1 cellular context compared by ENCODE assay signal in genomic region chr2:241801611-241802420, GRCh38.
TF ChIP-seq lines count a peak whose summit lies in the region.

No MANE protein-coding gene starts in this region.

TF ChIP-seq in K562, 482 proteins besides CTCF, POLR2A, EP300 and RAD21 (continued from another document):
- TF ChIP-seq GTF3C2 (IDR thresholded peaks at IDR 0.05; ENCODE audit: borderline replicate concordance, extremely low read depth, insufficient read length) (no peak), NCOA1 (IDR thresholded peaks at IDR 0.05; ENCODE audit: low read depth) (no peak), MXD1 (CRISPR knock-in tag; IDR thresholded peaks at IDR 0.05; ENCODE audit: borderline replicate concordance, poor library complexity, severe bottlenecking) (no peak), KAT7 (CRISPR knock-in tag; IDR thresholded peaks at IDR 0.05; ENCODE audit: borderline replicate concordance) (0 out of 2 replicates have a peak, but pooled peaks have one; percentile 52), ZNF121 (CRISPR knock-in tag; conservative IDR thresholded peaks at IDR 0.05) (no peak), RNF219 (CRISPR knock-in tag; IDR thresholded peaks at IDR 0.05) (no peak), HEY1 (CRISPR knock-in tag; IDR thresholded peaks at IDR 0.05; ENCODE audit: borderline replicate concordance) (no peak), THRAP3 (IDR thresholded peaks at IDR 0.05; ENCODE audit: borderline replicate concordance) (no peak), MLX (CRISPR knock-in tag; conservative IDR thresholded peaks at IDR 0.05) (no peak), TBP (optimal IDR thresholded peaks at IDR 0.05; ENCODE audit: low read depth, low read length) (peak; percentile 14), ZBTB33 (CRISPR knock-in tag; IDR thresholded peaks at IDR 0.05) (peak; percentile 43; the same call in 1 of the 2 replicates), ZNF512 (tag; IDR thresholded peaks at IDR 0.05) (no peak), MAZ (CRISPR knock-in tag; conservative IDR thresholded peaks at IDR 0.05 in 1 of 2, IDR thresholded peaks at IDR 0.05 in 1 of 2) (peak in 1 of 2 experiments; percentile 23; a peak in 1 of 4 replicates), ZNF282 (CRISPR knock-in tag; IDR thresholded peaks at IDR 0.05) (no peak), ZNF592 (IDR thresholded peaks at IDR 0.05) (0 out of 2 replicates have a peak, but pooled peaks have one; percentile 38), NR2C2 (CRISPR knock-in tag; IDR thresholded peaks at IDR 0.05) (no peak), NR2C2 (tag; IDR thresholded peaks at IDR 0.05) (no peak), NCOA6 (IDR thresholded peaks at IDR 0.05) (no peak), GATAD2A (IDR thresholded peaks at IDR 0.05) (no peak), SP1 (CRISPR knock-in tag; IDR thresholded peaks at IDR 0.05) (no peak), ZBTB12 (CRISPR knock-in tag; IDR thresholded peaks at IDR 0.05) (no peak), RNF2 (IDR thresholded peaks at IDR 0.05) (no peak), CLOCK (CRISPR knock-in tag; IDR thresholded peaks at IDR 0.05; ENCODE audit: borderline replicate concordance) (no peak), EGR1 (conservative IDR thresholded peaks at IDR 0.05) (peak; percentile 37; the same call in 1 of the 2 replicates)
